16 cellular contexts compared by ENCODE assay signal in genomic region chr20:44324343-44324742, GRCh38. TPM values are rescaled to one million over a fixed set of nuclear protein-coding genes. Genes with fewer than 3 reads are reported as not detected.
DNase-seq lines count a peak whose midpoint lies in the region; TF ChIP-seq lines count a peak whose summit lies in the region.
"Had no signal": no experiment of that assay in that cellular context is flagged by ENCODE, and none has a peak within 500 bp of the region (broad histone marks: within the 10 kb centered on the region; RNA-seq: fewer than 3 reads in every experiment).

No MANE protein-coding gene starts in this region.

- H3K27me3 ChIP-seq in HUES64 (ENCODE audit: insufficient read depth, low read length) (no peaks in the 10 kb centered on the region), WERI-Rb-1 (ENCODE audit: insufficient read depth, low read depth, severe bottlenecking) (no peaks in the 10 kb centered on the region), mesendoderm (ENCODE audit: insufficient read depth, low read length, poor library complexity) (no peaks in the 10 kb centered on the region), stomach (peaks cover 0 to 35% (median 9%) of the 10 kb centered on the region in 3 donors)
- H3K27me3 ChIP-seq: pancreas had no signal

- no peaks in the 10 kb centered on the region for H3K79me2 ChIP-seq in mesendoderm (ENCODE audit: control insufficient read depth, insufficient read depth, low read length)

- intact Hi-C loops in stomach (cut with DNase I; ENCODE audit: low total_unique reads): no loop called here

- peaks cover 9% of the 10 kb centered on the region; the same call in 1 of the 2 replicates for H3K4me1 ChIP-seq in HUES64 (ENCODE audit: insufficient read depth, low read length)
- H3K4me1 ChIP-seq in mesendoderm (ENCODE audit: control insufficient read depth, low read depth, low read length): peaks cover 2% of the 10 kb centered on the region
- peaks cover 0 to 7% (median 6%) of the 10 kb centered on the region in 4 donors for H3K4me1 ChIP-seq in stomach
- H3K4me1 ChIP-seq: gastrocnemius medialis, pancreas had no signal

- WGBS in HUES64: 7% methylated on average over 1 of the region's 1 CpG
- WGBS in mesendoderm (ENCODE audit: extremely low coverage, insufficient coverage, low lambda C conversion rate): no CpG with 5 or more reads among the region's 1 CpG
- 0 to 17% (median 13%) methylated on average over 1 of the region's 1 CpG for WGBS in stomach, 5 donors

- no peak overlapping the region for H2BK15ac ChIP-seq in mesendoderm (replicated peaks; ENCODE audit: low read depth)

- no peak overlapping the region for H2AK5ac ChIP-seq in mesendoderm (ENCODE audit: low read length)

- H3K27ac ChIP-seq in HUES64 (ENCODE audit: low read depth, low read length): peak overlapping the region; percentile 78
- H3K27ac ChIP-seq in WERI-Rb-1: no peak overlapping the region
- no peak overlapping the region for H3K27ac ChIP-seq in mesendoderm (ENCODE audit: low read depth, low read length)
- H3K27ac ChIP-seq in stomach: no peak overlapping the region
- H3K27ac ChIP-seq: gastrocnemius medialis, pancreas had no signal

- DNase-seq in Caki2 (ENCODE audit: low read depth): peak; percentile 35
- DNase-seq in WERI-Rb-1: peak; percentile 22
- no peak for DNase-seq in mesendoderm
- no peak for DNase-seq in stomach
- DNase-seq in nucleus accumbens (lab: John Stamatoyannopoulos, UW): no peak
- DNase-seq in activated T-cell treated with anti-CD3 and anti-CD28 coated beads, Interleukin-2, amount 50 U/mL, for 1 hour: no peak
- DNase-seq in NK-92 treated with Interleukin-12 subunit alpha and Interleukin-12 subunit beta, amount 100 ng/mL, for 24 hours (lab: John Stamatoyannopoulos, UW): no peak
- DNase-seq: activated naive CD8-positive, alpha-beta T cell treated with anti-CD3 and anti-CD28 coated beads for 36 hours; caudate nucleus; gastrocnemius medialis; NCI-H2171; OCI-M1; pancreas had no signal

- H3K18ac ChIP-seq in mesendoderm (ENCODE audit: low read length): no peak overlapping the region

- TF ChIP-seq CTCF in WERI-Rb-1 (IDR thresholded peaks at IDR 0.05; ENCODE audit: low read depth, low read length): no peak
- no peak for TF ChIP-seq CTCF in stomach (IDR thresholded peaks at IDR 0.05)

- H3K79me1 ChIP-seq in mesendoderm (ENCODE audit: low read length): no peaks in the 10 kb centered on the region

- TF ChIP-seq EP300 in stomach (IDR thresholded peaks at IDR 0.05): no peak

- H2BK120ac ChIP-seq in mesendoderm (ENCODE audit: low read depth, low read length): no peak overlapping the region

- H3K9me3 ChIP-seq in HUES64 (ENCODE audit: insufficient read depth, low read depth, low read length) (no peaks in the 10 kb centered on the region), WERI-Rb-1 (ENCODE audit: severe bottlenecking) (no peaks in the 10 kb centered on the region), stomach (no peaks in the 10 kb centered on the region)
- H3K9me3 ChIP-seq: gastrocnemius medialis, pancreas had no signal

- no peak overlapping the region for H3K4ac ChIP-seq in mesendoderm (ENCODE audit: low read depth, low read length)

- H4K5ac ChIP-seq in mesendoderm (ENCODE audit: low read length): no peak overlapping the region

- H3K36me3 ChIP-seq in HUES64 (ENCODE audit: insufficient read depth, low read length): no peaks in the 10 kb centered on the region
- H3K36me3 ChIP-seq in WERI-Rb-1: no peaks in the 10 kb centered on the region
- no peaks in the 10 kb centered on the region for H3K36me3 ChIP-seq in mesendoderm (ENCODE audit: control insufficient read depth, insufficient read depth, low read length)
- H3K36me3 ChIP-seq in stomach: no peaks in the 10 kb centered on the region
- H3K36me3 ChIP-seq: gastrocnemius medialis, pancreas had no signal

- no peak overlapping the region for H3K4me2 ChIP-seq in mesendoderm (ENCODE audit: low read length)

- in situ Hi-C loops in Caki2 (cut with HindIII; ENCODE audit: low pct_unique_long_range_greater_than_20kb, low sequenced_read_pairs): no loop called here

- no peak overlapping the region for H3K4me3 ChIP-seq in HUES64 (ENCODE audit: low read length)
- H3K4me3 ChIP-seq in WERI-Rb-1 (ENCODE audit: low read depth, low read length): no peak overlapping the region
- H3K4me3 ChIP-seq in mesendoderm (ENCODE audit: low read length): no peak overlapping the region
- H3K4me3 ChIP-seq in stomach: no peak overlapping the region
- H3K4me3 ChIP-seq: gastrocnemius medialis, pancreas had no signal

- peak overlapping the region; percentile 23 for H2BK5ac ChIP-seq in mesendoderm (ENCODE audit: low read length)

- no peak overlapping the region for H4K8ac ChIP-seq in mesendoderm (ENCODE audit: low read depth, low read length)

- H3K56ac ChIP-seq in mesendoderm (ENCODE audit: low read length): peak overlapping the region; percentile 60

- H3K23ac ChIP-seq in mesendoderm (ENCODE audit: low read length): no peak overlapping the region

- no peak for TF ChIP-seq POLR2A in stomach (IDR thresholded peaks at IDR 0.05)

- H3K9ac ChIP-seq in HUES64 (ENCODE audit: low read depth, low read length): no peak overlapping the region
- no peak overlapping the region for H3K9ac ChIP-seq in mesendoderm (ENCODE audit: low read length)

RNA-seq across cellular contexts. Expression of gene R3HDML, which starts 12.5 kb away (rescaled TPM):
- not detected in 2 replicates for total RNA-seq in Caki2 (2014; rRNA removed; shearing (Covaris generic); ENCODE audit: low replicate concordance)
- not detected for polyA plus RNA-seq in HUES64 (2013, experiment 1 of 2)
- polyA plus RNA-seq in HUES64 (2013, experiment 2 of 2): not detected
- 0.03 TPM for polyA plus RNA-seq in mesendoderm (2013, experiment 1 of 2)
- polyA plus RNA-seq in mesendoderm (2013, experiment 2 of 2): not detected
- total RNA-seq in stomach: not detected
- not detected for polyA plus RNA-seq in stomach
- total RNA-seq: activated naive CD8-positive, alpha-beta T cell treated with anti-CD3 and anti-CD28 coated beads for 36 hours; gastrocnemius medialis; mesothelial cell of epicardium; pancreas; T-helper 1 cell treated with Interleukin-12 subunit alpha and Interleukin-12 subunit beta and Interleukin-4 antibody, amounts not matched to agents 30 ng/mL and 1 ng/mL, for 36 hours had no signal
- polyA plus RNA-seq: pancreas had no signal

RNA-seq across cellular contexts. Expression of gene FITM2, which starts 13.3 kb away (rescaled TPM):
- total RNA-seq in Caki2 (2014; rRNA removed; shearing (Covaris generic); ENCODE audit: low replicate concordance): 5.0 and 6.9 TPM in 2 replicates
- 1.3 TPM for polyA plus RNA-seq in HUES64 (2013, experiment 1 of 2)
- polyA plus RNA-seq in HUES64 (2013, experiment 2 of 2): 1.6 TPM
- polyA plus RNA-seq in mesendoderm (2013, experiment 1 of 2): 1.1 TPM
- 1.0 TPM for polyA plus RNA-seq in mesendoderm (2013, experiment 2 of 2)
- total RNA-seq in stomach: 1 to 10 TPM; 2.7 to 5.7 (median 5.3) TPM
- polyA plus RNA-seq in stomach: 1 to 10 TPM in 2 of 3 donors, under 1 TPM in 1; 0.46 to 2.5 (median 1.7) TPM

RNA-seq across cellular contexts. Expression of gene HNF4A, which starts 31.2 kb away (rescaled TPM):
- total RNA-seq in Caki2 (2014; rRNA removed; shearing (Covaris generic); ENCODE audit: low replicate concordance): not detected in 2 replicates
- 0.95 TPM for polyA plus RNA-seq in HUES64 (2013, experiment 1 of 2)
- 0.70 TPM for polyA plus RNA-seq in HUES64 (2013, experiment 2 of 2)
- polyA plus RNA-seq in mesendoderm (2013, experiment 1 of 2): 0.03 TPM
- polyA plus RNA-seq in mesendoderm (2013, experiment 2 of 2): 0.07 TPM
- total RNA-seq in stomach: 10 to 100 TPM; 10.3 to 64.8 (median 33.5) TPM
- 10 to 100 TPM in 1 of 3 donors, 1 to 10 TPM in 2; 1.3 to 18.5 (median 9.2) TPM for polyA plus RNA-seq in stomach
- total RNA-seq: activated naive CD8-positive, alpha-beta T cell treated with anti-CD3 and anti-CD28 coated beads for 36 hours; T-helper 1 cell treated with Interleukin-12 subunit alpha and Interleukin-12 subunit beta and Interleukin-4 antibody, amounts not matched to agents 30 ng/mL and 1 ng/mL, for 36 hours had no signal

Comparison
In these comparisons a context has a peak if more than half of its experiments do, and no peak if none do; other contexts are left out.
1. DNase-seq: peak in Caki2 (single experiment) and WERI-Rb-1 (single experiment); none in mesendoderm (single experiment), stomach (single experiment), nucleus accumbens (0 of 56), activated T-cell treated with anti-CD3 and anti-CD28 coated beads, Interleukin-2, amount 50 U/mL, for 1 hour (single experiment) and NK-92 treated with Interleukin-12 subunit alpha and Interleukin-12 subunit beta, amount 100 ng/mL, for 24 hours (single experiment).
2. RNA of gene HNF4A, which starts 31.2 kb away (total RNA-seq): 10.3 to 64.8 TPM in stomach; not detected in Caki2; every median in the first group is over 10 times any median in the second.